Comparison of ENCODE assay signal across 8 cellular contexts in genomic region chr11:67240575-67241389, GRCh38.
DNase-seq lines count a peak whose midpoint lies in the region; ATAC-seq, FAIRE-seq and TF ChIP-seq lines count a peak whose summit lies in the region.

No MANE protein-coding gene starts in this region.

- H3K4me3 ChIP-seq in WERI-Rb-1 (ENCODE audit: low read depth, low read length) (peak overlapping the region; percentile 79), cardiac fibroblast (replicated peaks in 1 of 2; ENCODE audit: low read depth in 2 of 2, low read length in 2 of 2) (peak overlapping the region; percentile 65 to 86)

- TF ChIP-seq CTCF in WERI-Rb-1 (IDR thresholded peaks at IDR 0.05; ENCODE audit: low read depth, low read length), result no peak
- no peak for TF ChIP-seq CTCF in cardiac fibroblast (IDR thresholded peaks at IDR 0.05; ENCODE audit: low read depth, low read length)

- H3K36me3 ChIP-seq in WERI-Rb-1, result peaks cover 45% of the 10 kb centered on the region

- no peaks in the 10 kb centered on the region for H3K9me3 ChIP-seq in WERI-Rb-1 (ENCODE audit: severe bottlenecking)

- H3K27ac ChIP-seq in WERI-Rb-1, result peak overlapping the region; percentile 91

- FAIRE-seq in GM19239 (lab: Jason Lieb, UNC), result peak; percentile 93

- no peaks in the 10 kb centered on the region for H3K27me3 ChIP-seq in WERI-Rb-1 (ENCODE audit: insufficient read depth, low read depth, severe bottlenecking)

- ATAC-seq in HG03139 (IDR thresholded peaks at IDR 0.05; ENCODE audit: unreplicated experiment), result no peak

- peak; percentile 62 for DNase-seq in AG08395 (ENCODE audit: low spot score)
- DNase-seq in GM19239 (ENCODE audit: insufficient read length, low spot score), result no peak
- DNase-seq in NCI-H1048 (lab: John Stamatoyannopoulos, UW), result peak; percentile 35
- peak; percentile 33 for DNase-seq in WERI-Rb-1
- DNase-seq in cardiac fibroblast (ENCODE audit: low read depth in 2 of 2), result peak; percentile 84
- DNase-seq in kidney tubule cell (ENCODE audit: low spot score), result peak; percentile 87
- peak; percentile 54 to 63 for DNase-seq in stimulated activated CD4-positive, alpha-beta T cell treated with anti-CD3 and anti-CD28 coated beads, Interleukin-1b, Interleukin-23, amount 100 ng/mL, for 4 hours (ENCODE audit: low read depth in 2 of 2)
